Comparison of ENCODE assay signal across 1 cellular context in the genomic region with DNA sequence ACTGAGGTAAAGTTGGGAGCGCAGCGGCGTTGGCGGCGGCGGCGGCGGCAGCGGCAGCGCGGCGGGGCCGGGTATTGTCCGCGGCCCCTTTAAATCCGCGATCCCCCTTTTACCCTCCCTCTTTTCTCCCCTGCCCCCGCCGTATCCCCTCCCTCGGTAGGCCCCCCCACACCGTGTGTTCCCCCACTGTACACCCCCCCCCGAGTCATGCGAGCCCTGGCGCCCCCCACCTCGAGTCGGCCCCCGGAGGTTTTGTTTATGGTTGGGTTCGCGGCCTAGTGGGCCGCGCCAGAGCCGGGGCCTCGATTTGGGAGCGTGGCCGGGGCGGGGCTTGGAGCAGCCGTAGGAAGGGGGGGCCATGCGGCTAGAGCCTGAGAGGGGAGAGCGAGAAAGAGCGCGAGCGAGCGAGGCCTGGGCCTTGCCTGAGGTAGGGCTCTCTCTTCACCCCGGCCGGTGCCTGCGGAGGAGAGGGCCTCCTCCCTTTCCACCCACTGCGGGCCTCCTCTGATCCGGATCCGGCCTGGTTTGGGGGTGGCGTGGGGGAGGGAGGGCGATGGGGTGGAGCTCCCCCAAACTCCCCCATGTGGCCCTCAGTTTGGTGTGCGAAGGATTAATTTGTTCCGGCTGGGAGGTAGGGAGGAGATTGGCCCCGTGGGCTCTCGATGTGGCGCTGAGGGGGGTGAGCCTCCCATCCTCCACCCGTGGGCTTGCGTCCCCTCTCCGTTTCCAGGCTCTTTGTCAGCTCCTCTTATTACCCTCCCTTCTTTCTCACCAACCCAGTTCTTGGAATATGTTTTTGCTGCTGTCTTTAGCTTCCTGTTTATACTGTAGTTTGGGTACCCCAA.
TF ChIP-seq lines count a peak whose summit lies in the region.

No MANE protein-coding gene starts in this region.

TF ChIP-seq in K562, 482 proteins besides CTCF, POLR2A, EP300 and RAD21 (continued from another document and continues in another):
- TF ChIP-seq TAF9B (IDR thresholded peaks at IDR 0.05; ENCODE audit: partially characterized antibody) (peak; percentile 22), PATZ1 (CRISPR knock-in tag; IDR thresholded peaks at IDR 0.05; ENCODE audit: borderline replicate concordance) (no peak), ZNF780A (CRISPR knock-in tag; IDR thresholded peaks at IDR 0.05) (no peak), ATF1 (CRISPR knock-in tag; IDR thresholded peaks at IDR 0.05) (0 out of 2 replicates have a peak, but pooled peaks have one; percentile 10), ATF1 (tag; IDR thresholded peaks at IDR 0.05) (peak; percentile 56; the same call in 1 of the 2 replicates), MGA (IDR thresholded peaks at IDR 0.05) (peak; percentile 12; the same call in 1 of the 2 replicates), CEBPB (tag; IDR thresholded peaks at IDR 0.05) (no peak), ZBTB40 (IDR thresholded peaks at IDR 0.05) (peak; percentile 49; the same call in 1 of the 2 replicates), ZBTB40 (CRISPR knock-in tag; IDR thresholded peaks at IDR 0.05) (no peak), YY1 (IDR thresholded peaks at IDR 0.05; ENCODE audit: borderline replicate concordance in 1 of 3, control insufficient read depth in 1 of 3, extremely low read depth in 1 of 3, insufficient read depth in 3 of 3, insufficient read length in 1 of 3, insufficient replicate concordance in 2 of 3, low read depth in 1 of 3, low read length in 2 of 3) (peak in 1 of 3 experiments; percentile 19), PRMT5 (CRISPR knock-in tag; IDR thresholded peaks at IDR 0.05) (peak; percentile 91), SIN3A (IDR thresholded peaks at IDR 0.05; ENCODE audit: borderline replicate concordance in 2 of 2, control insufficient read depth in 1 of 2, low read depth in 2 of 2, low read length in 2 of 2) (peak in 1 of 2 experiments; percentile 63; a peak in 2 of 4 replicates), ZNF12 (CRISPR knock-in tag; IDR thresholded peaks at IDR 0.05) (peak; percentile 48; the same call in 1 of the 2 replicates), SREBF1 (IDR thresholded peaks at IDR 0.05; ENCODE audit: borderline replicate concordance, low read depth, low read length) (no peak), KDM1A (IDR thresholded peaks at IDR 0.05) (peak in 1 of 2 experiments; percentile 67; a peak in 1 of 4 replicates), FOXA3 (CRISPR knock-in tag; conservative IDR thresholded peaks at IDR 0.05 in 1 of 2, IDR thresholded peaks at IDR 0.05 in 1 of 2) (peak in 1 of 2 experiments; percentile 24; a peak in 1 of 4 replicates), GTF2B (IDR thresholded peaks at IDR 0.05; ENCODE audit: extremely low read depth, insufficient read length) (no peak), PCBP1 (IDR thresholded peaks at IDR 0.05; ENCODE audit: low read depth, low read length, poor library complexity, severe bottlenecking) (peak; percentile 76)
- TF ChIP-seq, protein P1, sequence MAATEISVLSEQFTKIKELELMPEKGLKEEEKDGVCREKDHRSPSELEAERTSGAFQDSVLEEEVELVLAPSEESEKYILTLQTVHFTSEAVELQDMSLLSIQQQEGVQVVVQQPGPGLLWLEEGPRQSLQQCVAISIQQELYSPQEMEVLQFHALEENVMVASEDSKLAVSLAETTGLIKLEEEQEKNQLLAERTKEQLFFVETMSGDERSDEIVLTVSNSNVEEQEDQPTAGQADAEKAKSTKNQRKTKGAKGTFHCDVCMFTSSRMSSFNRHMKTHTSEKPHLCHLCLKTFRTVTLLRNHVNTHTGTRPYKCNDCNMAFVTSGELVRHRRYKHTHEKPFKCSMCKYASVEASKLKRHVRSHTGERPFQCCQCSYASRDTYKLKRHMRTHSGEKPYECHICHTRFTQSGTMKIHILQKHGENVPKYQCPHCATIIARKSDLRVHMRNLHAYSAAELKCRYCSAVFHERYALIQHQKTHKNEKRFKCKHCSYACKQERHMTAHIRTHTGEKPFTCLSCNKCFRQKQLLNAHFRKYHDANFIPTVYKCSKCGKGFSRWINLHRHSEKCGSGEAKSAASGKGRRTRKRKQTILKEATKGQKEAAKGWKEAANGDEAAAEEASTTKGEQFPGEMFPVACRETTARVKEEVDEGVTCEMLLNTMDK (IDR thresholded peaks at IDR 0.05; ENCODE audit: borderline replicate concordance, insufficient read depth, low read depth, low read length, poor library complexity, severe bottlenecking) = no peak
